Comparison of ENCODE assay signal across 11 cellular contexts in genomic region chr1:220219865-220220698, GRCh38. TPM values are rescaled to one million over a fixed set of nuclear protein-coding genes. Genes with fewer than 3 reads are reported as not detected.
DNase-seq lines count a peak whose midpoint lies in the region; ATAC-seq and TF ChIP-seq lines count a peak whose summit lies in the region.
"Had no signal": no experiment of that assay in that cellular context is flagged by ENCODE, and none has a peak within 500 bp of the region (broad histone marks: within the 10 kb centered on the region; RNA-seq: fewer than 3 reads in every experiment).

No MANE protein-coding gene starts in this region.

- peaks cover 6% of the 10 kb centered on the region for H3K4me1 ChIP-seq in mammary epithelial cell (ENCODE audit: insufficient read depth, low read length)
- peaks cover 20% of the 10 kb centered on the region for H3K4me1 ChIP-seq in GM23338 (ENCODE audit: insufficient read depth)
- peaks cover 14% of the 10 kb centered on the region for H3K4me1 ChIP-seq in suprapubic skin
- peaks cover 0 to 15% (median 5%) of the 10 kb centered on the region in 3 donors for H3K4me1 ChIP-seq in esophagus squamous epithelium

- DNase-seq in MCF 10A (ENCODE audit: unreplicated experiment) (no peak), mammary epithelial cell (no peak), GM23338 (ENCODE audit: low spot score) (no peak), suprapubic skin (ENCODE audit: low spot score in 2 of 2) (no peak), foreskin fibroblast (no peak), esophagus squamous epithelium (lab: John Stamatoyannopoulos, UW) (no peak)
- DNase-seq in stimulated activated naive CD8-positive, alpha-beta T cell treated with anti-CD3 and anti-CD28 coated beads, Interleukin-15, amount 100 ng/mL, for 72 hours, result no peak
- DNase-seq: NCI-H2171, uterus had no signal

- no peak for TF ChIP-seq EP300 in suprapubic skin (IDR thresholded peaks at IDR 0.05)

- CTCF ChIA-PET in MCF 10A (lab: Yijun Ruan, JAX) (interaction anchor here (0.6 to 12.7 kb wide), 33 partner anchors 10 to 1019 kb away, joined by 3 to 232 read pairs (median 5); partner anchors contain the start of genes MTARC2 and RAB3GAP2), mammary epithelial cell (lab: Charles Lee; ENCODE audit: low non-redundant PET) (no interaction called here)

- H3K27ac ChIP-seq in mammary epithelial cell (ENCODE audit: insufficient read depth, low read depth, low read length) (no peak overlapping the region), GM23338 (ENCODE audit: low read depth) (no peak overlapping the region), suprapubic skin (no peak overlapping the region), esophagus squamous epithelium (no peak overlapping the region)
- H3K27ac ChIP-seq: uterus had no signal

- no peaks in the 10 kb centered on the region for H3K9me2 ChIP-seq in GM23338 (ENCODE audit: insufficient read depth)

- H3K79me2 ChIP-seq in mammary epithelial cell (ENCODE audit: insufficient read depth, low read length) (peaks cover 77% of the 10 kb centered on the region), GM23338 (replicated peaks; ENCODE audit: insufficient read depth) (peaks cover 64% of the 10 kb centered on the region)

- H3K27me3 Mint-ChIP-seq in MCF 10A (ENCODE audit: insufficient read depth, unreplicated experiment) (no peaks in the 10 kb centered on the region), GM23338 (ENCODE audit: insufficient read depth, low read depth, poor library complexity) (peaks cover 3% of the 10 kb centered on the region)
- no peaks in the 10 kb centered on the region for H3K27me3 Mint-ChIP-seq in stimulated activated naive CD8-positive, alpha-beta T cell treated with anti-CD3 and anti-CD28 coated beads, Interleukin-15, amount 100 ng/mL, for 72 hours

- TF ChIP-seq POLR2A in suprapubic skin (IDR thresholded peaks at IDR 0.05) (no peak), esophagus squamous epithelium (IDR thresholded peaks at IDR 0.05) (no peak)

- POLR2A ChIA-PET in MCF 10A (lab: Yijun Ruan, JAX), result interaction anchor here (1.0 to 3.1 kb wide), 8 partner anchors 9 to 513 kb away, joined by 3 to 16 read pairs (median 6); partner anchors contain the start of gene RAB3GAP2

- WGBS in mammary epithelial cell (ENCODE audit: low coverage, missing lambda C conversion rate), result 96% methylated on average over 11 of the region's 15 CpGs
- WGBS in suprapubic skin, result 84% methylated on average over 8 of the region's 15 CpGs
- 73 to 75% methylated on average over 10 to 15 of the region's 15 CpGs for WGBS in esophagus squamous epithelium, 2 donors

- in situ Hi-C loops in mammary epithelial cell (cut with MboI; ENCODE audit: low sequenced_read_pairs in 2 of 2), result no loop called here

- H4K20me1 ChIP-seq in mammary epithelial cell (ENCODE audit: insufficient read depth, low read length), result no peaks in the 10 kb centered on the region
- H4K20me1 ChIP-seq in GM23338 (replicated peaks; ENCODE audit: insufficient read depth), result no peaks in the 10 kb centered on the region

- H3K27me3 ChIP-seq in mammary epithelial cell (ENCODE audit: insufficient read depth, low read length) (no peaks in the 10 kb centered on the region), GM23338 (ENCODE audit: insufficient read depth) (no peaks in the 10 kb centered on the region), suprapubic skin (no peaks in the 10 kb centered on the region), esophagus squamous epithelium (no peaks in the 10 kb centered on the region)
- H3K27me3 ChIP-seq: uterus had no signal

- H3K4me3 ChIP-seq in mammary epithelial cell (replicated peaks in 1 of 3; ENCODE audit: insufficient read depth in 1 of 3, low read depth in 2 of 3, low read length in 3 of 3) (no peak overlapping the region), GM23338 (no peak overlapping the region), suprapubic skin (no peak overlapping the region), foreskin fibroblast (ENCODE audit: low read depth in 1 of 2, low read length in 2 of 2) (no peak overlapping the region), esophagus squamous epithelium (no peak overlapping the region)
- H3K4me3 ChIP-seq: uterus had no signal

- H3K36me3 ChIP-seq in mammary epithelial cell (ENCODE audit: insufficient read depth, low read length), result peaks cover 2% of the 10 kb centered on the region
- H3K36me3 ChIP-seq in GM23338 (ENCODE audit: insufficient read depth), result no peaks in the 10 kb centered on the region
- H3K36me3 ChIP-seq in suprapubic skin, result no peaks in the 10 kb centered on the region
- peaks cover 0 to 11% (median 0%) of the 10 kb centered on the region in 3 donors for H3K36me3 ChIP-seq in esophagus squamous epithelium
- H3K36me3 ChIP-seq: uterus had no signal

- H3K4me1 Mint-ChIP-seq in MCF 10A (ENCODE audit: insufficient read depth, unreplicated experiment), result peaks cover 23% of the 10 kb centered on the region
- peaks cover 39% of the 10 kb centered on the region for H3K4me1 Mint-ChIP-seq in GM23338
- peaks cover 37% of the 10 kb centered on the region for H3K4me1 Mint-ChIP-seq in stimulated activated naive CD8-positive, alpha-beta T cell treated with anti-CD3 and anti-CD28 coated beads, Interleukin-15, amount 100 ng/mL, for 72 hours

- no peak for ATAC-seq in GM23338
- ATAC-seq in HG03469 (IDR thresholded peaks at IDR 0.05; ENCODE audit: unreplicated experiment), result peak; percentile 27
- peak; percentile 53 for ATAC-seq in stimulated activated naive CD8-positive, alpha-beta T cell treated with anti-CD3 and anti-CD28 coated beads, Interleukin-15, amount 100 ng/mL, for 72 hours

- H3K9me3 Mint-ChIP-seq in MCF 10A (ENCODE audit: unreplicated experiment), result no peaks in the 10 kb centered on the region
- no peaks in the 10 kb centered on the region for H3K9me3 Mint-ChIP-seq in GM23338
- H3K9me3 Mint-ChIP-seq in stimulated activated naive CD8-positive, alpha-beta T cell treated with anti-CD3 and anti-CD28 coated beads, Interleukin-15, amount 100 ng/mL, for 72 hours, result no peaks in the 10 kb centered on the region
- H3K9me3 Mint-ChIP-seq: T-helper 1 cell treated with Interleukin-12 subunit alpha and Interleukin-12 subunit beta and Interleukin-4 antibody, amounts not matched to agents 30 μg/mL and 1 μg/mL, for 36 hours had no signal

- intact Hi-C loops in MCF 10A (cut with micrococcal nuclease), result loop anchor here (2.0 to 10.0 kb wide), 3 partner anchors 53 to 383 kb away; partner anchors contain the start of genes MARK1 and RAB3GAP2
- intact Hi-C loops in mammary epithelial cell (cut with micrococcal nuclease), result loop anchor here (5.0 kb wide), 2 partner anchors 383 to 512 kb away; no protein-coding TSS in a partner anchor
- intact Hi-C loops in esophagus squamous epithelium (cut with DNase I), result no loop called here

- peaks cover 14% of the 10 kb centered on the region for H3K36me3 Mint-ChIP-seq in MCF 10A (ENCODE audit: insufficient read depth, unreplicated experiment)
- peaks cover 12% of the 10 kb centered on the region for H3K36me3 Mint-ChIP-seq in GM23338 (ENCODE audit: low read depth)

- H3K27ac Mint-ChIP-seq in MCF 10A (ENCODE audit: low read depth, unreplicated experiment) (peak overlapping the region; percentile 22), GM23338 (peak overlapping the region; percentile 77)
- H3K27ac Mint-ChIP-seq in stimulated activated naive CD8-positive, alpha-beta T cell treated with anti-CD3 and anti-CD28 coated beads, Interleukin-15, amount 100 ng/mL, for 72 hours, result no peak overlapping the region
- H3K27ac Mint-ChIP-seq: T-helper 1 cell treated with Interleukin-12 subunit alpha and Interleukin-12 subunit beta and Interleukin-4 antibody, amounts not matched to agents 30 μg/mL and 1 μg/mL, for 36 hours had no signal

- no peak overlapping the region for H2AFZ ChIP-seq in mammary epithelial cell (ENCODE audit: low read depth, low read length)
- H2AFZ ChIP-seq in GM23338, result no peak overlapping the region

- TF ChIP-seq CTCF in MCF 10A (IDR thresholded peaks at IDR 0.05; ENCODE audit: unreplicated experiment), result no peak
- TF ChIP-seq CTCF in mammary epithelial cell (conservative IDR thresholded peaks at IDR 0.05 in 1 of 2, IDR thresholded peaks at IDR 0.05 in 1 of 2; ENCODE audit: extremely low read depth in 1 of 2, insufficient read depth in 1 of 2, low read depth in 1 of 2, low read length in 2 of 2), result no peak
- TF ChIP-seq CTCF in GM23338 (conservative IDR thresholded peaks at IDR 0.05; ENCODE audit: low read depth in 2 of 2), result no peak
- no peak for TF ChIP-seq CTCF in suprapubic skin (IDR thresholded peaks at IDR 0.05)
- no peak for TF ChIP-seq CTCF in foreskin fibroblast (IDR thresholded peaks at IDR 0.05; ENCODE audit: low read depth, low read length)
- TF ChIP-seq CTCF in esophagus squamous epithelium (IDR thresholded peaks at IDR 0.05), result no peak

- no peak overlapping the region for H3K4me3 Mint-ChIP-seq in MCF 10A (ENCODE audit: unreplicated experiment)
- no peak overlapping the region for H3K4me3 Mint-ChIP-seq in GM23338
- no peak overlapping the region for H3K4me3 Mint-ChIP-seq in stimulated activated naive CD8-positive, alpha-beta T cell treated with anti-CD3 and anti-CD28 coated beads, Interleukin-15, amount 100 ng/mL, for 72 hours
- H3K4me3 Mint-ChIP-seq: T-helper 1 cell treated with Interleukin-12 subunit alpha and Interleukin-12 subunit beta and Interleukin-4 antibody, amounts not matched to agents 30 μg/mL and 1 μg/mL, for 36 hours had no signal

- H3K4me2 ChIP-seq in mammary epithelial cell (ENCODE audit: insufficient read depth, low read depth, low read length) (no peak overlapping the region), GM23338 (no peak overlapping the region)

- no peak overlapping the region for H3K9ac ChIP-seq in mammary epithelial cell (ENCODE audit: insufficient read depth, low read length)

- BruUV-seq in MCF 10A (replicated peaks; lab: Mats Ljungman, UMichigan), result no TSS peak
- no TSS peak for BruUV-seq in mammary epithelial cell (replicated peaks; lab: Mats Ljungman, UMichigan)

- no peaks in the 10 kb centered on the region for H3K9me3 ChIP-seq in mammary epithelial cell (replicated peaks; ENCODE audit: insufficient read depth, low read length)
- H3K9me3 ChIP-seq in suprapubic skin, result no peaks in the 10 kb centered on the region
- no peaks in the 10 kb centered on the region for H3K9me3 ChIP-seq in esophagus squamous epithelium
- H3K9me3 ChIP-seq: uterus had no signal

- dilution Hi-C loops in mammary epithelial cell (cut with HindIII; ENCODE audit: low sequenced_read_pairs), result no loop called here

- no peaks in the 10 kb centered on the region for H3F3A ChIP-seq in GM23338 (replicated peaks; ENCODE audit: low read depth)

TF ChIP-seq in GM23338, 12 proteins besides CTCF, POLR2A, EP300 and RAD21 (continues in another document):
- TF ChIP-seq STAT1 (IDR thresholded peaks at IDR 0.05; ENCODE audit: unreplicated experiment) (no peak), POLR2AphosphoS5 (IDR thresholded peaks at IDR 0.05; ENCODE audit: low read depth) (no peak), JUNB (IDR thresholded peaks at IDR 0.05; ENCODE audit: unreplicated experiment) (no peak), EZH2 (IDR thresholded peaks at IDR 0.05; ENCODE audit: low read depth, unreplicated experiment) (no peak)

RNA-seq across cellular contexts. Expression of gene RAB3GAP2, which starts 52.2 kb away (rescaled TPM):
- 93.3 and 97.6 TPM in 2 replicates for total RNA-seq in MCF 10A (2022)
- 10 to 100 TPM; 46.3 to 55.3 TPM for total RNA-seq in mammary epithelial cell
- 16.7 TPM for polyA plus RNA-seq in mammary epithelial cell
- 108 TPM for polyA minus RNA-seq in mammary epithelial cell
- 41.6 and 44.6 TPM in 2 replicates for total RNA-seq in GM23338 (2014; rRNA removed; shearing (Covaris generic))
- polyA plus RNA-seq in GM23338 (2016; fragmentation: Nextera tagmentation; extraction: Ambion mirVana), result 15.7 and 19.4 TPM in 2 replicates
- 10 to 100 TPM; 15.3 to 31.8 (median 18.3) TPM for total RNA-seq in suprapubic skin
- total RNA-seq in esophagus squamous epithelium, result 10 to 100 TPM; 13.8 to 28.0 (median 20.4) TPM

Comparison
In these comparisons a context has a peak if more than half of its experiments do, and no peak if none do; other contexts are left out.
1. H3K27ac Mint-ChIP-seq: peak in MCF 10A (single experiment) and GM23338 (single experiment); none in stimulated activated naive CD8-positive, alpha-beta T cell treated with anti-CD3 and anti-CD28 coated beads, Interleukin-15, amount 100 ng/mL, for 72 hours (0 of 2).